ENCODE assay signal across 8 cellular contexts in genomic region chr11:44095506-44096359, GRCh38. TPM values are rescaled to one million over a fixed set of nuclear protein-coding genes. Genes with fewer than 3 reads are reported as not detected.
DNase-seq lines count a peak whose midpoint lies in the region; ATAC-seq and TF ChIP-seq lines count a peak whose summit lies in the region.

Gene EXT2, plus strand, starts transcription at chr11:44095678. Its CDS starts 12,035 bp downstream, at chr11:44107713.

- no TSS peak for BruUV-seq in IMR-90 (replicated peaks; lab: Mats Ljungman, UMichigan)

- no peak within 1 kb of the TSS for H2BK120ac ChIP-seq in IMR-90 (ENCODE audit: low read depth, low read length)

- peak within 1 kb of the TSS; percentile 21 for H2AK9ac ChIP-seq in IMR-90 (replicated peaks; ENCODE audit: low read depth, low read length, poor library complexity)

- H3K4me3 ChIP-seq in IMR-90 (ENCODE audit: insufficient read depth, low read depth, low read length) (peak within 1 kb of the TSS; percentile 97), muscle layer of colon (ENCODE audit: low read depth in 1 of 2, low read length in 2 of 2) (peak within 1 kb of the TSS; percentile 72 to 89)

- peak within 1 kb of the TSS; percentile 97 for H2AFZ ChIP-seq in IMR-90 (replicated peaks; ENCODE audit: low read length, poor library complexity)

- dilution Hi-C loops in IMR-90 (cut with HindIII; ENCODE audit: low sequenced_read_pairs, unreplicated experiment), result no loop called here

- in situ Hi-C loops in IMR-90 (cut with MboI; ENCODE audit: low sequenced_read_pairs), result no loop called here

- intact Hi-C loops in IMR-90 (cut with micrococcal nuclease), result loop anchor here (10.0 kb wide), 1 partner anchor 519 kb away; no protein-coding TSS in a partner anchor

- no peak within 1 kb of the TSS; the same call in 1 of the 2 replicates for H3K23ac ChIP-seq in IMR-90 (ENCODE audit: low read depth, low read length)

- no peak within 1 kb of the TSS for H2AK5ac ChIP-seq in IMR-90 (ENCODE audit: low read depth, low read length)

- H3K9me3 ChIP-seq in IMR-90 (ENCODE audit: control insufficient read depth, insufficient read depth, low read length) (no peaks in the 10 kb centered on the region), muscle layer of colon (ENCODE audit: low read length) (no peaks in the 10 kb centered on the region)

- no peak within 1 kb of the TSS for H3K18ac ChIP-seq in IMR-90 (ENCODE audit: low read depth, low read length)

- WGBS in IMR-90 (ENCODE audit: extremely low coverage in 2 of 2, insufficient read length in 1 of 2), 2 experiments, result 0% methylated on average over 49 of the region's 83 CpGs; no CpG with 5 or more reads in 1 of the 2 experiments

- TF ChIP-seq CTCF in IMR-90 (conservative IDR thresholded peaks at IDR 0.05; ENCODE audit: low read depth, low read length), result peak; percentile 93

- H3K9ac ChIP-seq in IMR-90 (ENCODE audit: low read depth, low read length), result peak within 1 kb of the TSS; percentile 74
- peak within 1 kb of the TSS; percentile 59 for H3K9ac ChIP-seq in muscle layer of colon (ENCODE audit: low read length)

- TF ChIP-seq POLR2A in IMR-90 (IDR thresholded peaks at IDR 0.05; ENCODE audit: low read depth, low read length) (no peak), erythroblast (IDR thresholded peaks at IDR 0.05; ENCODE audit: low read length) (peak; percentile 46)

- no peak within 1 kb of the TSS for H2BK15ac ChIP-seq in IMR-90 (ENCODE audit: low read depth, low read length)

- peaks cover 3% of the 10 kb centered on the region; the same call in 1 of the 2 replicates for H3K9me1 ChIP-seq in IMR-90 (ENCODE audit: insufficient read depth, low read length)

- H3K4me1 ChIP-seq in IMR-90 (ENCODE audit: control insufficient read depth, insufficient read depth, low read length) (0 out of 2 replicates have a peak, but pooled peaks cover 3% of the 10 kb centered on the region), muscle layer of colon (ENCODE audit: insufficient read depth, low read length) (peaks cover 18% of the 10 kb centered on the region)

- H2BK5ac ChIP-seq in IMR-90 (ENCODE audit: low read depth, low read length, poor library complexity, severe bottlenecking), result peak within 1 kb of the TSS; percentile 59

- H3K27me3 ChIP-seq in IMR-90 (ENCODE audit: control insufficient read depth, insufficient read depth, low read length) (peaks cover 2% of the 10 kb centered on the region; the same call in 1 of the 2 replicates), muscle layer of colon (ENCODE audit: control insufficient read depth in 1 of 2, insufficient read depth in 2 of 2, low read length in 2 of 2) (no peaks in the 10 kb centered on the region)

- H3K4ac ChIP-seq in IMR-90 (ENCODE audit: low read depth, low read length), result peak within 1 kb of the TSS; percentile 32; the same call in 1 of the 2 replicates

- peaks cover 1% of the 10 kb centered on the region; the same call in 1 of the 2 replicates for H3K36me3 ChIP-seq in IMR-90 (ENCODE audit: control insufficient read depth, insufficient read depth, low read length)
- no peaks in the 10 kb centered on the region for H3K36me3 ChIP-seq in muscle layer of colon (ENCODE audit: insufficient read depth, low read length)

- H4K8ac ChIP-seq in IMR-90 (ENCODE audit: low read depth in 2 of 2, low read length in 2 of 2), result peak within 1 kb of the TSS in 1 of 2 experiments; percentile 27; a peak in 1 of 4 replicates

- peak; percentile 77 for DNase-seq in DMS153 treated with DMSO at 0.1 percent for 48 hours (lab: John Stamatoyannopoulos, UW; ENCODE audit: unreplicated experiment)
- DNase-seq in IMR-90, result peak; percentile 76
- peak; percentile 88 for DNase-seq in OCI-M1 (lab: John Stamatoyannopoulos, UW)
- peak; percentile 83 for DNase-seq in activated T-cell treated with anti-CD3 and anti-CD28 coated beads for 48 hours (ENCODE audit: low read depth)
- peak; percentile 86 to 93 for DNase-seq in erythroblast (lab: John Stamatoyannopoulos, UW)
- peak; percentile 72 to 79 for DNase-seq in stimulated activated CD8-positive, alpha-beta memory T cell treated with anti-CD3 and anti-CD28 coated beads, Interleukin-7, amount 100 ng/mL, for 1 hour (ENCODE audit: low read depth in 2 of 2)

- CTCF ChIA-PET in IMR-90 (lab: Yijun Ruan, JAX), result interaction anchor here (1.0 to 3.5 kb wide), 4 partner anchors 10 to 178 kb away, joined by 4 to 29 read pairs (median 9); no protein-coding TSS in a partner anchor

- H4K20me1 ChIP-seq in IMR-90 (ENCODE audit: insufficient read depth, low read length), result peaks cover 16% of the 10 kb centered on the region

- H3K27ac ChIP-seq in IMR-90 (ENCODE audit: insufficient read depth, low read length) (peak within 1 kb of the TSS; percentile 72), muscle layer of colon (ENCODE audit: low read depth, low read length) (peak within 1 kb of the TSS; percentile 82)

- peak; percentile 20; the same call in 1 of the 2 replicates for TF ChIP-seq RAD21 in IMR-90 (IDR thresholded peaks at IDR 0.05; ENCODE audit: low read length)

- POLR2A ChIA-PET in IMR-90 (lab: Charles Lee; ENCODE audit: unreplicated experiment), result interaction anchor here (0.7 kb wide), 1 partner anchor 468 kb away, joined by 3 read pairs; no protein-coding TSS in a partner anchor

- no peak within 1 kb of the TSS for H3K56ac ChIP-seq in IMR-90 (ENCODE audit: extremely low read depth, insufficient read depth, low read length)

- no peak within 1 kb of the TSS for H3K14ac ChIP-seq in IMR-90 (replicated peaks; ENCODE audit: low read depth, low read length)

- peak within 1 kb of the TSS; percentile 81 for H3K4me2 ChIP-seq in IMR-90 (ENCODE audit: low read depth, low read length)

- peaks cover 10 to 36% of the 10 kb centered on the region in 2 experiments for H3K79me1 ChIP-seq in IMR-90 (ENCODE audit: low read depth in 1 of 2, low read length in 2 of 2)

- no peak within 1 kb of the TSS for H4K91ac ChIP-seq in IMR-90 (ENCODE audit: insufficient read depth, low read depth, low read length)

- ATAC-seq in GM21528 (IDR thresholded peaks at IDR 0.05; ENCODE audit: low FRiP score, unreplicated experiment) (peak; percentile 89), IMR-90 (ENCODE audit: low read depth) (peak; percentile 95)

- no peak within 1 kb of the TSS; the same call in 1 of the 2 replicates for H4K5ac ChIP-seq in IMR-90 (ENCODE audit: low read depth, low read length)

- H2BK20ac ChIP-seq in IMR-90 (ENCODE audit: low read depth, low read length), result no peak within 1 kb of the TSS

TF ChIP-seq in IMR-90, 13 proteins besides CTCF, POLR2A, EP300 and RAD21:
- TF ChIP-seq RCOR1 (IDR thresholded peaks at IDR 0.05; ENCODE audit: insufficient replicate concordance, low read length) (no peak), BHLHE40 (IDR thresholded peaks at IDR 0.05; ENCODE audit: low read depth, low read length) (no peak), FOS (IDR thresholded peaks at IDR 0.05; ENCODE audit: low read depth, low read length) (no peak), MXI1 (IDR thresholded peaks at IDR 0.05; ENCODE audit: borderline replicate concordance, low read depth, low read length) (no peak; the same call in 1 of the 2 replicates), SMC3 (IDR thresholded peaks at IDR 0.05; ENCODE audit: low read depth, low read length) (peak; percentile 42), USF2 (IDR thresholded peaks at IDR 0.05; ENCODE audit: low read depth, low read length) (no peak), CEBPB (IDR thresholded peaks at IDR 0.05; ENCODE audit: low read depth, low read length) (no peak)
- TF ChIP-seq, protein P1, sequence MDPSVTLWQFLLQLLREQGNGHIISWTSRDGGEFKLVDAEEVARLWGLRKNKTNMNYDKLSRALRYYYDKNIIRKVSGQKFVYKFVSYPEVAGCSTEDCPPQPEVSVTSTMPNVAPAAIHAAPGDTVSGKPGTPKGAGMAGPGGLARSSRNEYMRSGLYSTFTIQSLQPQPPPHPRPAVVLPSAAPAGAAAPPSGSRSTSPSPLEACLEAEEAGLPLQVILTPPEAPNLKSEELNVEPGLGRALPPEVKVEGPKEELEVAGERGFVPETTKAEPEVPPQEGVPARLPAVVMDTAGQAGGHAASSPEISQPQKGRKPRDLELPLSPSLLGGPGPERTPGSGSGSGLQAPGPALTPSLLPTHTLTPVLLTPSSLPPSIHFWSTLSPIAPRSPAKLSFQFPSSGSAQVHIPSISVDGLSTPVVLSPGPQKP (IDR thresholded peaks at IDR 0.05; ENCODE audit: borderline replicate concordance, low read depth, low read length), result no peak
TF ChIP-seq in IMR-90: peak in this region for 1.

RNA-seq across cellular contexts. Expression of gene EXT2, which starts in this region (rescaled TPM):
- total RNA-seq in IMR-90 (2012; rRNA removed), result 66.1 and 85.3 TPM in 2 replicates
- 68.5 and 75.0 TPM in 2 replicates for polyA plus RNA-seq in IMR-90 (2012; rRNA removed)
- polyA plus RNA-seq in IMR-90 (2012; cell fraction: cytosol; rRNA removed), result 56.0 and 72.5 TPM in 2 replicates
- 36.7 and 41.2 TPM in 2 replicates for polyA plus RNA-seq in IMR-90 (2012; cell fraction: nucleus; rRNA removed; ENCODE audit: low replicate concordance)

Comparison
In these comparisons a context has a peak if more than half of its experiments do, and no peak if none do; other contexts are left out.
1. Peak in every context shown above with its lines: DNase-seq, ATAC-seq, H3K4me3 ChIP-seq and H3K27ac ChIP-seq.